In genomic region chr10:8584666-8585065, GRCh38 we compare ENCODE assay signal across 17 cellular contexts.
DNase-seq lines count a peak whose midpoint lies in the region; ATAC-seq and TF ChIP-seq lines count a peak whose summit lies in the region.
"Had no signal": no experiment of that assay in that cellular context is flagged by ENCODE, and none has a peak within 500 bp of the region (broad histone marks: within the 10 kb centered on the region; RNA-seq: fewer than 3 reads in every experiment).

No MANE protein-coding gene starts in this region.

- intact Hi-C loops in activated CD4-positive, alpha-beta T cell treated with anti-CD3 and anti-CD28 coated beads, Interleukin-2, amount 10 ng/mL, durations not matched to agents 24 days and 14 days (cut with micrococcal nuclease) = no loop called here
- intact Hi-C loops in lower lobe of right lung (cut with DNase I) = no loop called here

- peak; percentile 36 for ATAC-seq in foreskin keratinocyte
- no peak for ATAC-seq in HG02759 (IDR thresholded peaks at IDR 0.05; ENCODE audit: unreplicated experiment)
- ATAC-seq in GM21737 (IDR thresholded peaks at IDR 0.05; ENCODE audit: unreplicated experiment) = no peak
- ATAC-seq in lower lobe of right lung = no peak
- ATAC-seq: CD8-positive, alpha-beta T cell; HepG2 had no signal

- DNase-seq in activated CD4-positive, alpha-beta T cell treated with anti-CD3 and anti-CD28 coated beads, Interleukin-2, amount 10 ng/mL, durations not matched to agents 24 days and 14 days = peak; percentile 41
- DNase-seq in activated CD4-positive, alpha-beta T cell treated with anti-CD3 and anti-CD28 coated beads, Interleukin-2, amount 10 ng/mL, durations not matched to agents 7 days and 5 days = no peak
- DNase-seq in foreskin keratinocyte (peak in 1 of 2 donors; percentile 39), kidney tubule cell (ENCODE audit: low spot score) (peak; percentile 95), NCI-H510A treated with DMSO at 0.1 percent for 48 hours (lab: John Stamatoyannopoulos, UW) (no peak), lower lobe of right lung (no peak)
- DNase-seq: CD8-positive, alpha-beta T cell; COR-L47; DND-41; GDM1; GOT3; H9 had no signal

- POLR2A ChIA-PET in activated CD4-positive, alpha-beta T cell treated with anti-CD3 and anti-CD28 coated beads, Interleukin-2, amount 10 ng/mL, durations not matched to agents 7 days and 5 days (lab: Charles Lee) = no interaction called here

- H3K4me1 Mint-ChIP-seq in activated CD4-positive, alpha-beta T cell treated with anti-CD3 and anti-CD28 coated beads, Interleukin-2, amount 10 ng/mL, durations not matched to agents 24 days and 14 days = peaks cover 6% of the 10 kb centered on the region
- H3K4me1 Mint-ChIP-seq in activated CD4-positive, alpha-beta T cell treated with anti-CD3 and anti-CD28 coated beads, Interleukin-2, amount 10 ng/mL, durations not matched to agents 7 days and 5 days = no peaks in the 10 kb centered on the region
- H3K4me1 Mint-ChIP-seq: CD14-positive monocyte had no signal

- H3K36me3 Mint-ChIP-seq in activated CD4-positive, alpha-beta T cell treated with anti-CD3 and anti-CD28 coated beads, Interleukin-2, amount 10 ng/mL, durations not matched to agents 24 days and 14 days (ENCODE audit: low read depth) = no peaks in the 10 kb centered on the region
- no peaks in the 10 kb centered on the region for H3K36me3 Mint-ChIP-seq in activated CD4-positive, alpha-beta T cell treated with anti-CD3 and anti-CD28 coated beads, Interleukin-2, amount 10 ng/mL, durations not matched to agents 7 days and 5 days (ENCODE audit: low read depth)
- H3K36me3 Mint-ChIP-seq: CD14-positive monocyte; CD8-positive, alpha-beta T cell had no signal

- H3K4me3 Mint-ChIP-seq in activated CD4-positive, alpha-beta T cell treated with anti-CD3 and anti-CD28 coated beads, Interleukin-2, amount 10 ng/mL, durations not matched to agents 24 days and 14 days = no peak overlapping the region
- no peak overlapping the region for H3K4me3 Mint-ChIP-seq in activated CD4-positive, alpha-beta T cell treated with anti-CD3 and anti-CD28 coated beads, Interleukin-2, amount 10 ng/mL, durations not matched to agents 7 days and 5 days
- H3K4me3 Mint-ChIP-seq: CD14-positive monocyte; CD8-positive, alpha-beta T cell; H9 had no signal

- H3K4me3 ChIP-seq in lower lobe of right lung = no peak overlapping the region

- H3K9me3 Mint-ChIP-seq in activated CD4-positive, alpha-beta T cell treated with anti-CD3 and anti-CD28 coated beads, Interleukin-2, amount 10 ng/mL, durations not matched to agents 24 days and 14 days = peaks cover 4% of the 10 kb centered on the region
- no peaks in the 10 kb centered on the region for H3K9me3 Mint-ChIP-seq in activated CD4-positive, alpha-beta T cell treated with anti-CD3 and anti-CD28 coated beads, Interleukin-2, amount 10 ng/mL, durations not matched to agents 7 days and 5 days
- H3K9me3 Mint-ChIP-seq: CD8-positive, alpha-beta T cell; H9 had no signal

- H3K27ac ChIP-seq in foreskin keratinocyte = no peak overlapping the region
- no peak overlapping the region for H3K27ac ChIP-seq in lower lobe of right lung
- H3K27ac ChIP-seq: 22Rv1 had no signal

- H3K9me3 ChIP-seq in lower lobe of right lung = no peaks in the 10 kb centered on the region

- H3K36me3 ChIP-seq in lower lobe of right lung = no peaks in the 10 kb centered on the region

- peaks cover 11% of the 10 kb centered on the region for H3K4me1 ChIP-seq in foreskin keratinocyte
- H3K4me1 ChIP-seq in lower lobe of right lung = no peaks in the 10 kb centered on the region

- H3K27me3 ChIP-seq in foreskin keratinocyte (no peaks in the 10 kb centered on the region), lower lobe of right lung (ENCODE audit: low read depth) (no peaks in the 10 kb centered on the region)

- H3K27me3 Mint-ChIP-seq in activated CD4-positive, alpha-beta T cell treated with anti-CD3 and anti-CD28 coated beads, Interleukin-2, amount 10 ng/mL, durations not matched to agents 24 days and 14 days = peaks cover 13% of the 10 kb centered on the region
- H3K27me3 Mint-ChIP-seq in activated CD4-positive, alpha-beta T cell treated with anti-CD3 and anti-CD28 coated beads, Interleukin-2, amount 10 ng/mL, durations not matched to agents 7 days and 5 days = peaks cover 15% of the 10 kb centered on the region

- CTCF ChIA-PET in activated CD4-positive, alpha-beta T cell treated with anti-CD3 and anti-CD28 coated beads, Interleukin-2, amount 10 ng/mL, durations not matched to agents 7 days and 5 days (lab: Charles Lee) = no interaction called here

- no peak overlapping the region for H3K27ac Mint-ChIP-seq in activated CD4-positive, alpha-beta T cell treated with anti-CD3 and anti-CD28 coated beads, Interleukin-2, amount 10 ng/mL, durations not matched to agents 24 days and 14 days
- no peak overlapping the region for H3K27ac Mint-ChIP-seq in activated CD4-positive, alpha-beta T cell treated with anti-CD3 and anti-CD28 coated beads, Interleukin-2, amount 10 ng/mL, durations not matched to agents 7 days and 5 days
- H3K27ac Mint-ChIP-seq: CD14-positive monocyte; CD8-positive, alpha-beta T cell; H9 had no signal

- TF ChIP-seq CTCF in foreskin keratinocyte (conservative IDR thresholded peaks at IDR 0.05) (no peak), lower lobe of right lung (IDR thresholded peaks at IDR 0.05) (no peak)

Comparison
In these comparisons a context has a peak if more than half of its experiments do, and no peak if none do; other contexts are left out.
1. DNase-seq: peak in activated CD4-positive, alpha-beta T cell treated with anti-CD3 and anti-CD28 coated beads, Interleukin-2, amount 10 ng/mL, durations not matched to agents 24 days and 14 days (single experiment) and kidney tubule cell (single experiment); none in activated CD4-positive, alpha-beta T cell treated with anti-CD3 and anti-CD28 coated beads, Interleukin-2, amount 10 ng/mL, durations not matched to agents 7 days and 5 days (single experiment), NCI-H510A treated with DMSO at 0.1 percent for 48 hours (single experiment) and lower lobe of right lung (single experiment).